ENCODE assay signal across 8 cellular contexts in the genomic region with DNA sequence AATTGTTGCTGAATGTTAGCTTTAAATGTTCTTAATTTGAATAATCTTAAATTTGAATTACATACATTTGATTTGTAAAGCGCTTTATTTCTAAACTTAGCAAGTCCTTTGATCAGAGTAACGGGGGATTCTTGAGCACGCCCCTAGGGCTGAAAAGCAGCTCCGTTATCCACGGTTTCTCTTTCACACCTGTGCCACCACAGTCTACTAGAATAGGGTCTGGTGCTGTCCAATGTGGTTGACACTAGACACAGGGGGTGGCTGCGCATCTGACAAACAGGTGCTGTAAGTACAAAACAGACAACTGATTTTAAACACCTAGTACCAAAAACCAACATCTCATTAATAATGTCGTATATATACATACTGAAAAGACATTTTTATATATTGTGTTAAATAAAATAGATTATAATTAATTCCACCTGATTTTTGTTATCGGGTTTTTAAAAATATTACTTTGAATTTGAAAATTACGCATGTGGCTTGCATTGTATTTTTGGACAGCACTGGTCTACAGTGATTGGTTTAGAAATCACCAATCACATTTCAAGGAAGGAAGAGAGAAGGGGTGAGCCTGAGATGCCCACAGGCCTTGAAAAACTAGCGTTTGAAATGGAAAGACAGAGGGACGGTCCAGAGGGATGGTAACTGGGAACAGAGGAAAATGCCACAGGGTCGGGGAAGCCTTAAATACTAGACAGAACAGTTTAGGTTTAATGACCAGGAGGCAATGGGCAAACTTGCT. TPM values are rescaled to one million over a fixed set of nuclear protein-coding genes. Genes with fewer than 3 reads are reported as not detected.
DNase-seq lines count a peak whose midpoint lies in the region; ATAC-seq, FAIRE-seq and TF ChIP-seq lines count a peak whose summit lies in the region.

No MANE protein-coding gene starts in this region.

- H3K27ac ChIP-seq in CD8-positive, alpha-beta T cell (ENCODE audit: low read depth, low read length), result peak overlapping the region; percentile 8
- H3K27ac ChIP-seq in kidney (ENCODE audit: low read depth in 2 of 2, low read length in 2 of 2), result no peak overlapping the region

- peaks cover 38% of the 10 kb centered on the region for H3K4me1 Mint-ChIP-seq in CD8-positive, alpha-beta T cell (ENCODE audit: low read depth)
- peaks cover 43% of the 10 kb centered on the region for H3K4me1 Mint-ChIP-seq in activated naive CD4-positive, alpha-beta T cell treated with anti-CD3 and anti-CD28 coated beads, Interleukin-2, amount 50 U/mL, for 24 hours

- H3K27ac Mint-ChIP-seq in CD8-positive, alpha-beta T cell, result no peak overlapping the region
- H3K27ac Mint-ChIP-seq in activated naive CD4-positive, alpha-beta T cell treated with anti-CD3 and anti-CD28 coated beads, Interleukin-2, amount 50 U/mL, for 24 hours, result no peak overlapping the region

- peak; percentile 97 for ATAC-seq in CD8-positive, alpha-beta T cell
- ATAC-seq in GM19324 (IDR thresholded peaks at IDR 0.05; ENCODE audit: low FRiP score, unreplicated experiment) (peak; percentile 96), HG03108 (IDR thresholded peaks at IDR 0.05; ENCODE audit: unreplicated experiment) (peak; percentile 93)

- H3K36me3 ChIP-seq in CD8-positive, alpha-beta T cell (ENCODE audit: insufficient read depth, low read length), result no peaks in the 10 kb centered on the region
- H3K36me3 ChIP-seq in kidney (ENCODE audit: control insufficient read depth in 1 of 2, insufficient read depth in 2 of 2, low read length in 2 of 2), result peaks cover 0 to 20% of the 10 kb centered on the region in 2 donors

- POLR2A ChIA-PET in CD8-positive, alpha-beta T cell (lab: Charles Lee), result interaction anchor here (2.5 kb wide), 1 partner anchor 39 kb away, joined by 9 read pairs; no protein-coding TSS in a partner anchor

- H3K9me3 ChIP-seq in CD8-positive, alpha-beta T cell (ENCODE audit: low read length), result no peaks in the 10 kb centered on the region
- H3K9me3 ChIP-seq in kidney (ENCODE audit: control insufficient read depth in 1 of 2, low read length in 2 of 2), result no peaks in the 10 kb centered on the region

- intact Hi-C loops in CD8-positive, alpha-beta T cell (cut with DNase I, micrococcal nuclease), result loop anchor here (10.0 kb wide), 2 partner anchors 1146 to 1296 kb away; partner anchors contain the start of genes CDC123 (in 1 of the 2), NUDT5 (in 1 of the 2) and UPF2 (in 1 of the 2)
- intact Hi-C loops in kidney (cut with DNase I), result no loop called here
- intact Hi-C loops in posterior cingulate gyrus (cut with DNase I), result no loop called here

- no peaks in the 10 kb centered on the region for H3K27me3 Mint-ChIP-seq in CD8-positive, alpha-beta T cell (ENCODE audit: low read depth)
- H3K27me3 Mint-ChIP-seq in activated naive CD4-positive, alpha-beta T cell treated with anti-CD3 and anti-CD28 coated beads, Interleukin-2, amount 50 U/mL, for 24 hours, result no peaks in the 10 kb centered on the region

- no peak for TF ChIP-seq CTCF in CD8-positive, alpha-beta T cell (IDR thresholded peaks at IDR 0.05)
- no peak for TF ChIP-seq CTCF in kidney (IDR thresholded peaks at IDR 0.05; ENCODE audit: borderline replicate concordance, extremely low read depth, insufficient read depth)

- H3K36me3 Mint-ChIP-seq in CD8-positive, alpha-beta T cell, result peaks cover 50% of the 10 kb centered on the region
- peaks cover 4% of the 10 kb centered on the region for H3K36me3 Mint-ChIP-seq in activated naive CD4-positive, alpha-beta T cell treated with anti-CD3 and anti-CD28 coated beads, Interleukin-2, amount 50 U/mL, for 24 hours

- peak overlapping the region; percentile 62 for H3K4me3 Mint-ChIP-seq in CD8-positive, alpha-beta T cell
- H3K4me3 Mint-ChIP-seq in activated naive CD4-positive, alpha-beta T cell treated with anti-CD3 and anti-CD28 coated beads, Interleukin-2, amount 50 U/mL, for 24 hours, result peak overlapping the region; percentile 63

- no peak overlapping the region for H3K9ac ChIP-seq in kidney (ENCODE audit: low read length in 2 of 2)

- FAIRE-seq in kidney (lab: Jason Lieb, UNC), result no peak

- H3K9me3 Mint-ChIP-seq in CD8-positive, alpha-beta T cell, result no peaks in the 10 kb centered on the region
- H3K9me3 Mint-ChIP-seq in activated naive CD4-positive, alpha-beta T cell treated with anti-CD3 and anti-CD28 coated beads, Interleukin-2, amount 50 U/mL, for 24 hours, result no peaks in the 10 kb centered on the region

- peak in 5 of 7 experiments; percentile 17 to 63 (median 33) for DNase-seq in CD8-positive, alpha-beta T cell
- DNase-seq in GDM1 (lab: John Stamatoyannopoulos, UW) (no peak), NCI-H226 (no peak), kidney (no peak), posterior cingulate gyrus (no peak)

- CTCF ChIA-PET in CD8-positive, alpha-beta T cell (lab: Charles Lee), result interaction anchor here (1.6 to 3.4 kb wide), 2 partner anchors 14 to 38 kb away, joined by 3 to 16 read pairs; no protein-coding TSS in a partner anchor

- H3K4me1 ChIP-seq in CD8-positive, alpha-beta T cell (ENCODE audit: insufficient read depth, low read length), result peaks cover 15% of the 10 kb centered on the region
- peaks cover 3 to 5% of the 10 kb centered on the region in 2 donors for H3K4me1 ChIP-seq in kidney (ENCODE audit: control insufficient read depth in 1 of 2, insufficient read depth in 1 of 2, low read depth in 1 of 2, low read length in 2 of 2)

- H3K27me3 ChIP-seq in CD8-positive, alpha-beta T cell (ENCODE audit: insufficient read depth, low read length), result no peaks in the 10 kb centered on the region

- H3K4me3 ChIP-seq in CD8-positive, alpha-beta T cell (ENCODE audit: low read depth, low read length), result no peak overlapping the region
- no peak overlapping the region for H3K4me3 ChIP-seq in kidney (ENCODE audit: low read length in 2 of 2)

RNA-seq across cellular contexts. Expression of gene SEPHS1, which starts 7.3 kb away (rescaled TPM):
- total RNA-seq in CD8-positive, alpha-beta T cell, result 10 to 100 TPM; 16.9 to 19.2 TPM
- 53.5 TPM for total RNA-seq in kidney
- 48.8 TPM for polyA plus RNA-seq in kidney (ENCODE audit: insufficient read depth, low read depth, low replicate concordance)

RNA-seq across cellular contexts. Expression of gene PHYH, which starts 40.9 kb away (rescaled TPM):
- 10 to 100 TPM; 12.6 TPM for total RNA-seq in CD8-positive, alpha-beta T cell
- 45.8 TPM for total RNA-seq in kidney
- 166 TPM for polyA plus RNA-seq in kidney (ENCODE audit: insufficient read depth, low read depth, low replicate concordance)

Comparison
In these comparisons a context has a peak if more than half of its experiments do, and no peak if none do; other contexts are left out.
1. DNase-seq: peak in CD8-positive, alpha-beta T cell (5 of 7); none in GDM1 (single experiment), NCI-H226 (single experiment), kidney (single experiment) and posterior cingulate gyrus (0 of 10).
2. intact Hi-C loops: an anchor here in CD8-positive, alpha-beta T cell (10.0 kb wide); none called in kidney and posterior cingulate gyrus.
3. Peak in every context shown above with its lines, with median percentiles within 50 percentile points of each other: ATAC-seq.